ENCODE assay signal across 10 cellular contexts in the genomic region with DNA sequence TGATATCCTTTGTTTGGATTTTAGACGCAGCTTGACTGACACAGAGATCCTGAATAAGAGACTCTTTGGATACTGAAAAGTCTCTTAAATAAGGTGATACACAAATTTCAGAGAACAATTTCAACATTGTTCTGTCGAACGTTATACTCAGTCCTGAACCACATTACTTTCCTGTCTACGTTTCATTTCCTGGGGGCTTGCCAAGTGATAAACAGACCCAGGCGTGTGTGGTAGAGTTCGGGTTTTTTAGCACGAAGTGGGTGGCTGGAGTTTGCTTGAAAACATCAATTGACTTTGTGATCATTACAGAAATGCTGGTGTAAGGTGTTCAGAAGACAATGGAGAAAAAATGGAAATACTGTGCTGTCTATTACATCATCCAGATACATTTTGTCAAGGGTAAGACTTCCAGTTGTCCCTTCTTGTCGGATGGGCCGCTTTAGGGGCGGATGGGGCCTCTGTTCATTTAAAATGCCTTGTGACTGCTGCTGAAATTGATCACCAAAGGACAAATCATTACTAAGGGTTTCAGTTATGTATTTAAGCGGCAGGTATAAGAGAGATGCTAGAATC. TPM values are rescaled to one million over a fixed set of nuclear protein-coding genes. Genes with fewer than 3 reads are reported as not detected.
DNase-seq lines count a peak whose midpoint lies in the region; ATAC-seq, FAIRE-seq and TF ChIP-seq lines count a peak whose summit lies in the region.
"Had no signal": no experiment of that assay in that cellular context is flagged by ENCODE, and none has a peak within 500 bp of the region (broad histone marks: within the 10 kb centered on the region; RNA-seq: fewer than 3 reads in every experiment).

A gene with protein sequence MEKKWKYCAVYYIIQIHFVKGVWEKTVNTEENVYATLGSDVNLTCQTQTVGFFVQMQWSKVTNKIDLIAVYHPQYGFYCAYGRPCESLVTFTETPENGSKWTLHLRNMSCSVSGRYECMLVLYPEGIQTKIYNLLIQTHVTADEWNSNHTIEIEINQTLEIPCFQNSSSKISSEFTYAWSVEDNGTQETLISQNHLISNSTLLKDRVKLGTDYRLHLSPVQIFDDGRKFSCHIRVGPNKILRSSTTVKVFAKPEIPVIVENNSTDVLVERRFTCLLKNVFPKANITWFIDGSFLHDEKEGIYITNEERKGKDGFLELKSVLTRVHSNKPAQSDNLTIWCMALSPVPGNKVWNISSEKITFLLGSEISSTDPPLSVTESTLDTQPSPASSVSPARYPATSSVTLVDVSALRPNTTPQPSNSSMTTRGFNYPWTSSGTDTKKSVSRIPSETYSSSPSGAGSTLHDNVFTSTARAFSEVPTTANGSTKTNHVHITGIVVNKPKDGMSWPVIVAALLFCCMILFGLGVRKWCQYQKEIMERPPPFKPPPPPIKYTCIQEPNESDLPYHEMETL (plus strand): TSS at position 287 of the 573 bp plus-strand sequence. CDS start 52 bp downstream, at position 339.

- TF ChIP-seq CTCF in vagina (IDR thresholded peaks at IDR 0.05), result no peak
- no peak for TF ChIP-seq CTCF in GM13976 (IDR thresholded peaks at IDR 0.05; ENCODE audit: borderline replicate concordance, control extremely low read depth, extremely low read depth, insufficient read depth, missing control alignments)

- H3K27me3 ChIP-seq in muscle layer of duodenum (ENCODE audit: low read depth, low read length) (no peaks in the 10 kb centered on the region), vagina (no peaks in the 10 kb centered on the region)

- no peak for TF ChIP-seq POLR2A in vagina (IDR thresholded peaks at IDR 0.05)

- no peaks in the 10 kb centered on the region for H3K36me3 ChIP-seq in muscle layer of duodenum (ENCODE audit: control insufficient read depth in 1 of 2, insufficient read depth in 2 of 2, low read length in 2 of 2)
- H3K36me3 ChIP-seq in vagina, result no peaks in the 10 kb centered on the region

- intact Hi-C loops in vagina (cut with DNase I), result no loop called here

- H3K9me3 ChIP-seq in muscle layer of duodenum (ENCODE audit: control insufficient read depth in 1 of 2, low read length in 2 of 2) (no peaks in the 10 kb centered on the region), vagina (no peaks in the 10 kb centered on the region)

- no peaks in the 10 kb centered on the region for H3K4me1 ChIP-seq in muscle layer of duodenum (ENCODE audit: control insufficient read depth in 1 of 2, insufficient read depth in 2 of 2, low read length in 2 of 2)
- no peaks in the 10 kb centered on the region for H3K4me1 ChIP-seq in vagina

- ATAC-seq in HG03457 (IDR thresholded peaks at IDR 0.05; ENCODE audit: unreplicated experiment) (peak; percentile 40), HG03469 (IDR thresholded peaks at IDR 0.05; ENCODE audit: unreplicated experiment) (no peak)

- no peak for DNase-seq in GM19239 (ENCODE audit: insufficient read length, low spot score)
- DNase-seq in activated T-cell treated with anti-CD3 and anti-CD28 coated beads for 1 hour (ENCODE audit: low read depth), result peak; percentile 50
- DNase-seq in vagina (ENCODE audit: extremely low spot score in 2 of 2), result no peak
- DNase-seq in GM13976 (ENCODE audit: low spot score), result no peak
- no peak for DNase-seq in NCI-H510A (lab: John Stamatoyannopoulos, UW)

- in situ Hi-C loops in GM13976 (cut with MboI; ENCODE audit: low sequenced_read_pairs, unreplicated experiment), result loop anchor here (25.0 kb wide), 1 partner anchor 1805 kb away; no protein-coding TSS in a partner anchor

- H3K4me3 ChIP-seq in muscle layer of duodenum (ENCODE audit: low read depth in 1 of 2, low read length in 2 of 2) (peak within 1 kb of the TSS in 1 of 2 donors; percentile 12), vagina (peak within 1 kb of the TSS in 1 of 2 donors; percentile 20)

- H3K27ac ChIP-seq in muscle layer of duodenum (ENCODE audit: low read length), result peak within 1 kb of the TSS; percentile 35
- H3K27ac ChIP-seq in vagina, result no peak within 1 kb of the TSS
- H3K27ac ChIP-seq: KMS-11 had no signal

- FAIRE-seq in GM19239 (lab: Jason Lieb, UNC), result peak; percentile 97

RNA-seq across cellular contexts. Expression of the gene that starts here (rescaled TPM):
- 13.5 TPM for total RNA-seq in vagina
- total RNA-seq: neural crest cell had no signal
